In the genomic region with DNA sequence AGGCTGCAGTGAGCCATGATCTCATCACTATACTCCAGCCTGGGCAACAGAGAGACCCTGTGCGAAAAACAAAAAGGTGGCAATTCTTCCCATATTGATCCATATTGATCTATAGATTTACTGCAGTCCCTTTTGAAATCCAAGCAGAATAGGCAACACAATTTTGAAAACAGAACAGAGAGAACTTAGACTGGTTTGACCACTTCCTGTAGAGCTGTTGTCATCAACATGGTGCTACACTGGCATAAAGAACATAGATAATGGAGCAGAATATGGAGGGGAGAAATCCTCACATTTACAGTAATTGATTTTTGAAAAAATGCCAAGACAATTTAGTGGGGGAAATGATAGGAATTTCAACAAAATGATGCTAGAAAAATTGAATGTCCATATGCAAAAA, we compare ENCODE assay signal across 1 cellular context.
TF ChIP-seq lines count a peak whose summit lies in the region.

No MANE protein-coding gene starts in this region.

TF ChIP-seq in GM12878, 131 proteins besides CTCF, POLR2A, EP300 and RAD21 (continued from another document):
- TF ChIP-seq RUNX3 (IDR thresholded peaks at IDR 0.05; ENCODE audit: low read length): 0 out of 2 replicates have a peak, but pooled peaks have one; percentile 19
- no peak for TF ChIP-seq SMAD5 (IDR thresholded peaks at IDR 0.05; ENCODE audit: low read depth)
TF ChIP-seq in GM12878: peak in this region for 1.
